Comparison of ENCODE assay signal across 8 cellular contexts in genomic region chr2:150133623-150134022, GRCh38.
DNase-seq lines count a peak whose midpoint lies in the region; ATAC-seq and TF ChIP-seq lines count a peak whose summit lies in the region.

No MANE protein-coding gene starts in this region.

- no peaks in the 10 kb centered on the region for H3K27me3 ChIP-seq in tibial artery

- no peaks in the 10 kb centered on the region for H3K9me3 ChIP-seq in tibial artery

- ATAC-seq in HG02642 (IDR thresholded peaks at IDR 0.05; ENCODE audit: poor library complexity, unreplicated experiment), result peak; percentile 83

- no peaks in the 10 kb centered on the region for H3K4me1 ChIP-seq in tibial artery

- TF ChIP-seq CTCF in tibial artery (IDR thresholded peaks at IDR 0.05), result no peak

- H3K27ac ChIP-seq in tibial artery, result no peak overlapping the region

- H3K36me3 ChIP-seq in tibial artery, result no peaks in the 10 kb centered on the region

- intact Hi-C loops in tibial artery (cut with DNase I; ENCODE audit: low total_unique reads), result no loop called here

- DNase-seq in SIG-M5 treated with dmso at 0.1 percent for 504 hours (lab: John Stamatoyannopoulos, UW; ENCODE audit: unreplicated experiment) (peak; percentile 57), SIG-M5 (lab: John Stamatoyannopoulos, UW) (no peak), NCI-H2196 treated with DMSO at 0.1 percent for 48 hours (lab: John Stamatoyannopoulos, UW; ENCODE audit: unreplicated experiment) (peak; percentile 48), fibroblast of peridontal ligament (ENCODE audit: extremely low read depth) (peak; percentile 68), activated gamma-delta T cell (lab: John Stamatoyannopoulos, UW) (no peak), tibial artery (no peak)
- DNase-seq in stimulated activated CD4-positive, alpha-beta T cell treated with anti-CD3 and anti-CD28 coated beads, Interleukin-4, amount 100 ng/mL, for 4 hours, result no peak

- H3K4me3 ChIP-seq in tibial artery, result no peak overlapping the region

Comparison
In these comparisons a context has a peak if more than half of its experiments do, and no peak if none do; other contexts are left out.
1. DNase-seq: peak in SIG-M5 treated with dmso at 0.1 percent for 504 hours (single experiment), NCI-H2196 treated with DMSO at 0.1 percent for 48 hours (single experiment) and fibroblast of peridontal ligament (single experiment); none in SIG-M5 (single experiment), activated gamma-delta T cell (single experiment), tibial artery (0 of 2) and stimulated activated CD4-positive, alpha-beta T cell treated with anti-CD3 and anti-CD28 coated beads, Interleukin-4, amount 100 ng/mL, for 4 hours (0 of 2).